Comparison of ENCODE assay signal across 8 cellular contexts in genomic region chrX:129843459-129844306, GRCh38. TPM values are rescaled to one million over a fixed set of nuclear protein-coding genes. Genes with fewer than 3 reads are reported as not detected.
DNase-seq lines count a peak whose midpoint lies in the region; ATAC-seq, FAIRE-seq and TF ChIP-seq lines count a peak whose summit lies in the region.

ZDHHC9 (minus strand) TSS chrX:129843886; CDS start chrX:129841945, 1,941 bp downstream.

- no peak within 1 kb of the TSS; the same call in 1 of the 2 replicates for H3K27ac ChIP-seq in H1 (ENCODE audit: low read depth, low read length)
- peak within 1 kb of the TSS; percentile 41 for H3K27ac ChIP-seq in mesenchymal stem cell (ENCODE audit: low read length, poor library complexity, severe bottlenecking)

- no peaks in the 10 kb centered on the region; the same call in 1 of the 2 replicates for H3K79me1 ChIP-seq in H1 (ENCODE audit: low read depth, low read length)
- H3K79me1 ChIP-seq in mesenchymal stem cell (replicated peaks; ENCODE audit: low read length, poor library complexity, severe bottlenecking) = peaks cover 7% of the 10 kb centered on the region

- H2BK120ac ChIP-seq in H1 (replicated peaks; ENCODE audit: low read depth, low read length) (no peak within 1 kb of the TSS), mesenchymal stem cell (ENCODE audit: low read depth, low read length) (peak within 1 kb of the TSS; percentile 19)

- no peak; a peak in 1 of 3 replicates for TF ChIP-seq EP300 in H1 (IDR thresholded peaks at IDR 0.05; ENCODE audit: borderline replicate concordance in 1 of 2, low read depth in 2 of 2, low read length in 2 of 2)

- H4K8ac ChIP-seq in H1 (ENCODE audit: extremely low read depth, insufficient read depth, low read length) (no peak within 1 kb of the TSS; the same call in none of the 2 replicates), mesenchymal stem cell (ENCODE audit: low read length) (no peak within 1 kb of the TSS)

- peak within 1 kb of the TSS; percentile 64 to 85 (median 76) for H3K4me3 ChIP-seq in H1 (ENCODE audit: extremely low read depth in 1 of 4, insufficient read depth in 2 of 4, low read depth in 3 of 4, low read length in 4 of 4)
- H3K4me3 ChIP-seq in mesenchymal stem cell (ENCODE audit: insufficient read depth in 1 of 2, low read depth in 1 of 2, low read length in 2 of 2) = peak within 1 kb of the TSS; percentile 84 to 86

- no peaks in the 10 kb centered on the region for H3K4me1 ChIP-seq in H1 (replicated peaks in 1 of 4; ENCODE audit: control insufficient read depth in 3 of 4, insufficient read depth in 4 of 4, low read length in 3 of 4)
- H3K4me1 ChIP-seq in mesenchymal stem cell (ENCODE audit: control insufficient read depth, insufficient read depth, low read depth, low read length) = peaks cover 4% of the 10 kb centered on the region

- H2BK15ac ChIP-seq in H1 (ENCODE audit: low read length) = no peak within 1 kb of the TSS
- H2BK15ac ChIP-seq in mesenchymal stem cell (ENCODE audit: low read depth, poor library complexity, severe bottlenecking) = no peak within 1 kb of the TSS

- H3K23ac ChIP-seq in H1 (ENCODE audit: insufficient read length) (no peak within 1 kb of the TSS), mesenchymal stem cell (ENCODE audit: low read length in 2 of 2) (no peak within 1 kb of the TSS)

- no peak within 1 kb of the TSS for H2BK12ac ChIP-seq in H1 (ENCODE audit: low read depth, low read length)
- no peak within 1 kb of the TSS for H2BK12ac ChIP-seq in mesenchymal stem cell (ENCODE audit: low read length in 2 of 2)

- H2AFZ ChIP-seq in H1 (ENCODE audit: low read length) = peak within 1 kb of the TSS; percentile 95; the same call in 1 of the 2 replicates
- peak within 1 kb of the TSS; percentile 86 for H2AFZ ChIP-seq in mesenchymal stem cell (ENCODE audit: low read depth, low read length)

- 0% methylated on average over 9 of the region's 72 CpGs; no CpG with 5 or more reads in 1 of the 2 experiments for WGBS in H1 (ENCODE audit: extremely low coverage in 1 of 2, insufficient coverage in 1 of 2, insufficient read length in 1 of 2, insufficient replicate concordance in 2 of 2, low coverage in 1 of 2, low lambda C conversion rate in 2 of 2, missing lambda C conversion rate in 1 of 2), 2 experiments
- under 1% methylated on average over 39 of the region's 72 CpGs for WGBS in mesenchymal stem cell

- H3K9me3 ChIP-seq in H1 (ENCODE audit: insufficient read depth in 2 of 2, low read depth in 1 of 2, low read length in 1 of 2) = no peaks in the 10 kb centered on the region
- no peaks in the 10 kb centered on the region for H3K9me3 ChIP-seq in mesenchymal stem cell (ENCODE audit: control insufficient read depth, low read length)

- H4K20me1 ChIP-seq in H1 (replicated peaks in 1 of 2; ENCODE audit: control insufficient read depth in 1 of 2, insufficient read depth in 2 of 2, low read length in 2 of 2) = peaks cover 0 to 3% of the 10 kb centered on the region in 2 experiments

- no peak for TF ChIP-seq CTCF in H1 (IDR thresholded peaks at IDR 0.05; ENCODE audit: control extremely low read depth in 1 of 3, insufficient read depth in 1 of 3, low read depth in 1 of 3, low read length in 3 of 3)

- H3K36me3 ChIP-seq in H1 (ENCODE audit: control insufficient read depth in 2 of 4, insufficient read depth in 4 of 4, low read length in 3 of 4) = peaks cover 0 to 5% (median 0%) of the 10 kb centered on the region in 4 experiments; a peak in 1 of 8 replicates
- peaks cover 0 to 16% of the 10 kb centered on the region in 2 experiments for H3K36me3 ChIP-seq in mesenchymal stem cell (ENCODE audit: control insufficient read depth in 1 of 2, insufficient read depth in 2 of 2, low read depth in 1 of 2, low read length in 2 of 2)

- H4K5ac ChIP-seq in H1 (ENCODE audit: insufficient read length, low read depth, low read length) = no peak within 1 kb of the TSS

- H2AK5ac ChIP-seq in H1 (ENCODE audit: low read depth, low read length) (no peak within 1 kb of the TSS), mesenchymal stem cell (ENCODE audit: low read length, severe bottlenecking) (no peak within 1 kb of the TSS)

- CTCF ChIA-PET in H1 (lab: Charles Lee; ENCODE audit: partially characterized antibody) = interaction anchor here (0.8 kb wide), 1 partner anchor 8 kb away, joined by 3 read pairs; no protein-coding TSS in a partner anchor

- H3K14ac ChIP-seq in H1 (ENCODE audit: insufficient read length) (no peak within 1 kb of the TSS), mesenchymal stem cell (ENCODE audit: low read length in 2 of 2) (peak within 1 kb of the TSS in 1 of 2 experiments; percentile 92)

- no peak within 1 kb of the TSS for H3K56ac ChIP-seq in H1 (replicated peaks; ENCODE audit: insufficient read length, low read depth, low read length)

- H4K91ac ChIP-seq in H1 (replicated peaks; ENCODE audit: insufficient read length, low read length) (no peak within 1 kb of the TSS), mesenchymal stem cell (ENCODE audit: low read length) (no peak within 1 kb of the TSS)

- H3K79me2 ChIP-seq in H1 (ENCODE audit: control insufficient read depth in 1 of 2, insufficient read depth in 2 of 2, low read length in 2 of 2) = peaks cover 0 to 20% of the 10 kb centered on the region in 2 experiments; a peak in 1 of 4 replicates

- H3K27me3 ChIP-seq in H1 (replicated peaks in 1 of 4; ENCODE audit: control insufficient read depth in 3 of 4, extremely low read depth in 1 of 4, insufficient read depth in 3 of 4, low read length in 3 of 4) (no peaks in the 10 kb centered on the region), mesenchymal stem cell (ENCODE audit: control insufficient read depth in 1 of 2, insufficient read depth in 1 of 2, low read length in 2 of 2) (peaks cover 9 to 24% of the 10 kb centered on the region in 2 experiments)

- no peaks in the 10 kb centered on the region; the same call in 1 of the 2 replicates for H3K23me2 ChIP-seq in H1 (ENCODE audit: low read depth, low read length)

- H2BK5ac ChIP-seq in H1 (ENCODE audit: low read depth, low read length) (no peak within 1 kb of the TSS), mesenchymal stem cell (ENCODE audit: low read depth, low read length, poor library complexity, severe bottlenecking) (no peak within 1 kb of the TSS)

- H3K4ac ChIP-seq in H1 (replicated peaks; ENCODE audit: insufficient read length, low read depth, low read length) (no peak within 1 kb of the TSS), mesenchymal stem cell (ENCODE audit: low read depth in 1 of 2, low read length in 2 of 2) (no peak within 1 kb of the TSS)

- DNase-seq in CMK (ENCODE audit: low read depth) (peak; percentile 64), HT1080 (ENCODE audit: low read depth) (peak; percentile 85), NOMO-1 (lab: John Stamatoyannopoulos, UW; ENCODE audit: unreplicated experiment in 2 of 2) (peak; percentile 70 to 81), H1 (ENCODE audit: low read depth in 1 of 2, low spot score in 2 of 2) (peak; percentile 70 to 89), mesenchymal stem cell (peak; percentile 90)
- peak; percentile 28 to 66 (median 50) for DNase-seq in activated CD8-positive, alpha-beta memory T cell treated with anti-CD3 and anti-CD28 coated beads for 48 hours (ENCODE audit: low read depth in 2 of 3, low spot score in 2 of 3)
- peak; percentile 49 for DNase-seq in stimulated activated CD8-positive, alpha-beta memory T cell treated with anti-CD3 and anti-CD28 coated beads, Interleukin-12 subunit alpha, Interleukin-12 subunit beta, amount 100 ng/mL, for 24 hours (ENCODE audit: extremely low read depth)

- peak within 1 kb of the TSS; percentile 69 to 82 for H3K4me2 ChIP-seq in H1 (ENCODE audit: insufficient read depth in 1 of 2, low read depth in 2 of 2, low read length in 2 of 2)
- peak within 1 kb of the TSS; percentile 80 for H3K4me2 ChIP-seq in mesenchymal stem cell (ENCODE audit: low read length, poor library complexity, severe bottlenecking)

- FAIRE-seq in H1 (lab: Jason Lieb, UNC) = peak; percentile 78

- peak; percentile 99 for ATAC-seq in GM21360 (IDR thresholded peaks at IDR 0.05; ENCODE audit: unreplicated experiment)

- TF ChIP-seq RAD21 in H1 (IDR thresholded peaks at IDR 0.05 in 1 of 2, conservative IDR thresholded peaks at IDR 0.05 in 1 of 2; ENCODE audit: low read depth in 2 of 2, low read length in 2 of 2) = no peak

- POLR2A ChIA-PET in H1 (lab: Charles Lee; ENCODE audit: partially characterized antibody) = interaction anchor here (1.0 to 1.3 kb wide), 2 partner anchors 62 to 87 kb away, joined by 3 to 6 read pairs; partner anchors contain the start of gene UTP14A

- no peak within 1 kb of the TSS for H2BK20ac ChIP-seq in H1 (ENCODE audit: low read length)

- H3K9ac ChIP-seq in H1 (replicated peaks in 1 of 4; ENCODE audit: extremely low read depth in 1 of 4, low read depth in 3 of 4, low read length in 3 of 4) (peak within 1 kb of the TSS in 3 of 4 experiments; percentile 13 to 57 (median 47); a peak in 5 of 7 replicates), mesenchymal stem cell (ENCODE audit: low read length) (peak within 1 kb of the TSS; percentile 89)

- peak in 1 of 2 experiments; percentile 58; a peak in 2 of 3 replicates for TF ChIP-seq POLR2A in H1 (IDR thresholded peaks at IDR 0.05; ENCODE audit: control extremely low read depth in 1 of 2, low read depth in 2 of 2, low read length in 2 of 2)

- H3K18ac ChIP-seq in H1 (ENCODE audit: extremely low read depth, low read length) (no peak within 1 kb of the TSS), mesenchymal stem cell (ENCODE audit: low read depth in 1 of 2, low read length in 2 of 2) (peak within 1 kb of the TSS in 1 of 2 experiments; percentile 76)

TF ChIP-seq in H1, 55 proteins besides CTCF, POLR2A, EP300 and RAD21 (continues in another document):
- TF ChIP-seq SRF (IDR thresholded peaks at IDR 0.05; ENCODE audit: low read depth, low read length) = no peak
- TF ChIP-seq CREB1 (IDR thresholded peaks at IDR 0.05) = peak; percentile 74
- TF ChIP-seq SIN3A (conservative IDR thresholded peaks at IDR 0.05 in 1 of 2, IDR thresholded peaks at IDR 0.05 in 1 of 2; ENCODE audit: low read depth in 1 of 2, low read length in 2 of 2) = peak in 1 of 2 experiments; percentile 85; a peak in 2 of 4 replicates
- TF ChIP-seq YY1 (IDR thresholded peaks at IDR 0.05; ENCODE audit: low read depth, low read length) = no peak
- no peak for TF ChIP-seq SIRT6 (IDR thresholded peaks at IDR 0.05; ENCODE audit: low read length)

RNA-seq across cellular contexts. Expression of gene ZDHHC9, which starts in this region (rescaled TPM):
- 7.3 and 11.6 TPM in 2 replicates for total RNA-seq in HT1080 (2014; rRNA removed; shearing (Covaris generic))
- 15.6 and 17.2 TPM in 2 replicates for polyA plus RNA-seq in HT1080 (2015; cell fraction: cytosol; rRNA removed)
- polyA plus RNA-seq in HT1080 (2015; cell fraction: nucleus; rRNA removed) = 17.9 and 19.9 TPM in 2 replicates
- 28.3 and 29.7 TPM in 2 replicates for total RNA-seq in H1 (2021; fragmentation: NEBNext Ultra II Directional; extraction: Animal tissue kit (Norgen Biotek cat#: 25700))
- 18.1 and 20.3 TPM in 2 replicates for polyA plus RNA-seq in H1 (2011; rRNA removed)
- 17.3 TPM for polyA plus RNA-seq in H1 (2011; cell fraction: cytosol; rRNA removed)
- polyA plus RNA-seq in H1 (2011; cell fraction: nucleus; rRNA removed) = 19.0 TPM
- polyA plus RNA-seq in H1 (2012, experiment 1 of 2) = 17.9 to 21.3 TPM (median 19.3 TPM) in 4 replicates
- polyA plus RNA-seq in H1 (2012, experiment 2 of 2) = 26.1 TPM
- 44.1 TPM for polyA plus RNA-seq in H1 (2013, experiment 1 of 2)
- 53.0 TPM for polyA plus RNA-seq in H1 (2013, experiment 2 of 2)
- 33.4 and 35.8 TPM in 2 replicates for polyA minus RNA-seq in H1 (2011; rRNA and poly(A)+ RNA removed)
- 15.7 TPM for polyA minus RNA-seq in H1 (2011; cell fraction: cytosol; rRNA and poly(A)+ RNA removed)
- 22.0 TPM for polyA minus RNA-seq in H1 (2011; cell fraction: nucleus; rRNA and poly(A)+ RNA removed)
- polyA plus RNA-seq in mesenchymal stem cell (2013, experiment 1 of 2) = 50.8 TPM
- 51.1 TPM for polyA plus RNA-seq in mesenchymal stem cell (2013, experiment 2 of 2)
